ENCODE assay signal across 21 cellular contexts in the genomic region with DNA sequence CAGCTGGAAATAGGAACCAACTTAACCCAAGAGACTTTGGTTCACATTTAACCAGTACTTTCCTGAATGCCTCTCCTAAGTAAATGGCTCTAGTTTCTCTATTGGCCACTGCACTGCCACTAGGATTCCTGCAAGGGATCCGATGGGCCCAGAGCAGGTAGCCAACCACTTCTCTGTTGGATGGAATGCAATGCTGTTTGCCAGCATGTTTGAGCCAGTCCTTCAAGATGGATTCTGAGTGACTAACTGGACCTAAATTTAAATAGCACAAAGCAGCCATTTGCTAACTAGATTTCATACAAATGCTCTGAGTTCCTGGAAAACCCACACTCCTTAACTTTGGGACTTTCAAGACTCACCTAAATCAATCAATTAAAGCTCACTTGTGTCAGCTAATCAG. TPM values are rescaled to one million over a fixed set of nuclear protein-coding genes. Genes with fewer than 3 reads are reported as not detected.
DNase-seq lines count a peak whose midpoint lies in the region; ATAC-seq and TF ChIP-seq lines count a peak whose summit lies in the region.
"Had no signal": no experiment of that assay in that cellular context is flagged by ENCODE, and none has a peak within 500 bp of the region (broad histone marks: within the 10 kb centered on the region; RNA-seq: fewer than 3 reads in every experiment).

No MANE protein-coding gene starts in this region.

- TF ChIP-seq POLR2A in IMR-90 (IDR thresholded peaks at IDR 0.05; ENCODE audit: low read depth, low read length) = no peak

- no peak overlapping the region for H2BK15ac ChIP-seq in IMR-90 (ENCODE audit: low read depth, low read length)

- in situ Hi-C loops in IMR-90 (cut with MboI; ENCODE audit: low sequenced_read_pairs) = no loop called here

- no peaks in the 10 kb centered on the region for H3K4me1 ChIP-seq in IMR-90 (ENCODE audit: control insufficient read depth, insufficient read depth, low read length)
- H3K4me1 ChIP-seq: BE2C had no signal

- DNase-seq in activated naive CD4-positive, alpha-beta T cell treated with anti-CD3 and anti-CD28 coated beads for 36 hours = no peak
- no peak for DNase-seq in activated naive CD4-positive, alpha-beta T cell treated with anti-CD3 and anti-CD28 coated beads, Interleukin-2, amount 50 U/mL, for 72 hours (ENCODE audit: low spot score in 2 of 2)
- DNase-seq in IMR-90 = no peak
- DNase-seq in activated naive CD8-positive, alpha-beta T cell treated with anti-CD3 and anti-CD28 coated beads, Interleukin-2, amount 50 U/mL, for 24 hours = no peak
- no peak for DNase-seq in stimulated activated effector memory CD8-positive, alpha-beta T cell treated with anti-CD3 and anti-CD28 coated beads, Interleukin-12 subunit alpha, Interleukin-12 subunit beta, amount 100 ng/mL, for 72 hours (ENCODE audit: low spot score in 2 of 2)
- DNase-seq in NCI-H146 (lab: John Stamatoyannopoulos, UW) = no peak
- no peak for DNase-seq in NCI-H128 (lab: John Stamatoyannopoulos, UW; ENCODE audit: unreplicated experiment)
- DNase-seq in SK-N-DZ (ENCODE audit: low spot score) = no peak
- DNase-seq: ACHN; BE2C; DMS153; EL; KBM-7; NCI-H1694; NCI-H2107; NCI-H345; NCI-H526 treated with DMSO at 0.1 percent for 48 hours; NK-92 treated with Interleukin-12 subunit alpha and Interleukin-12 subunit beta, amount 100 ng/mL, for 24 hours; OCI-M1; RPMI8226 had no signal

- dilution Hi-C loops in IMR-90 (cut with HindIII; ENCODE audit: low sequenced_read_pairs, unreplicated experiment) = no loop called here

- no peak overlapping the region for H4K8ac ChIP-seq in IMR-90 (ENCODE audit: low read depth in 2 of 2, low read length in 2 of 2)

- peaks cover 3% of the 10 kb centered on the region; the same call in 1 of the 2 replicates for H3K9me1 ChIP-seq in IMR-90 (ENCODE audit: insufficient read depth, low read length)

- no peak overlapping the region for H3K9ac ChIP-seq in IMR-90 (ENCODE audit: low read depth, low read length)

- no peak overlapping the region for H2AK5ac ChIP-seq in IMR-90 (ENCODE audit: low read depth, low read length)

- CTCF ChIA-PET in activated naive CD4-positive, alpha-beta T cell treated with anti-CD3 and anti-CD28 coated beads for 36 hours (lab: Charles Lee) = interaction anchor here (0.8 to 1.1 kb wide), 2 partner anchors 25 to 211 kb away, joined by 3 read pairs; no protein-coding TSS in a partner anchor
- CTCF ChIA-PET in IMR-90 (lab: Yijun Ruan, JAX) = no interaction called here

- H3K4me3 Mint-ChIP-seq in activated naive CD4-positive, alpha-beta T cell treated with anti-CD3 and anti-CD28 coated beads for 36 hours = no peak overlapping the region
- H3K4me3 Mint-ChIP-seq in activated naive CD8-positive, alpha-beta T cell treated with anti-CD3 and anti-CD28 coated beads, Interleukin-2, amount 50 U/mL, for 24 hours = no peak overlapping the region
- no peak overlapping the region for H3K4me3 Mint-ChIP-seq in stimulated activated effector memory CD8-positive, alpha-beta T cell treated with anti-CD3 and anti-CD28 coated beads, Interleukin-12 subunit alpha, Interleukin-12 subunit beta, amount 100 ng/mL, for 72 hours

- no peak overlapping the region for H2BK20ac ChIP-seq in IMR-90 (ENCODE audit: low read depth, low read length)

- no peak overlapping the region for H2BK120ac ChIP-seq in IMR-90 (ENCODE audit: low read depth, low read length)

- intact Hi-C loops in activated naive CD4-positive, alpha-beta T cell treated with anti-CD3 and anti-CD28 coated beads for 36 hours (cut with micrococcal nuclease) = loop anchor here (10.0 kb wide), 2 partner anchors 555 to 665 kb away; partner anchors contain the start of gene GABARAPL1
- intact Hi-C loops in IMR-90 (cut with micrococcal nuclease) = no loop called here

- no peak overlapping the region for H3K4ac ChIP-seq in IMR-90 (ENCODE audit: low read depth, low read length)

- H3K27me3 ChIP-seq in IMR-90 (ENCODE audit: control insufficient read depth, insufficient read depth, low read length) = no peaks in the 10 kb centered on the region
- H3K27me3 ChIP-seq: BE2C had no signal

- H3K36me3 ChIP-seq in IMR-90 (ENCODE audit: control insufficient read depth, insufficient read depth, low read length) = peaks cover 20% of the 10 kb centered on the region

- POLR2A ChIA-PET in IMR-90 (lab: Charles Lee; ENCODE audit: unreplicated experiment) = no interaction called here

- no peaks in the 10 kb centered on the region for H4K20me1 ChIP-seq in IMR-90 (ENCODE audit: insufficient read depth, low read length)

- H2AK9ac ChIP-seq in IMR-90 (replicated peaks; ENCODE audit: low read depth, low read length, poor library complexity) = no peak overlapping the region

- BruUV-seq in IMR-90 (replicated peaks; lab: Mats Ljungman, UMichigan) = TSS peak; percentile 4

- no peak overlapping the region for H3K56ac ChIP-seq in IMR-90 (ENCODE audit: extremely low read depth, insufficient read depth, low read length)

- no peak overlapping the region for H2BK5ac ChIP-seq in IMR-90 (ENCODE audit: low read depth, low read length, poor library complexity, severe bottlenecking)

- H4K5ac ChIP-seq in IMR-90 (ENCODE audit: low read depth, low read length) = no peak overlapping the region

- no peaks in the 10 kb centered on the region for H3K79me1 ChIP-seq in IMR-90 (ENCODE audit: low read depth in 1 of 2, low read length in 2 of 2)

- H3K18ac ChIP-seq in IMR-90 (ENCODE audit: low read depth, low read length) = no peak overlapping the region

- H4K91ac ChIP-seq in IMR-90 (ENCODE audit: insufficient read depth, low read depth, low read length) = no peak overlapping the region

- H2AFZ ChIP-seq in IMR-90 (replicated peaks; ENCODE audit: low read length, poor library complexity) = no peak overlapping the region

- H3K27ac ChIP-seq in IMR-90 (ENCODE audit: insufficient read depth, low read length) = no peak overlapping the region
- H3K27ac ChIP-seq: HL-60 had no signal

- H3K4me2 ChIP-seq in IMR-90 (ENCODE audit: low read depth, low read length) = no peak overlapping the region

- H3K23ac ChIP-seq in IMR-90 (ENCODE audit: low read depth, low read length) = no peak overlapping the region

- no peak overlapping the region for H3K4me3 ChIP-seq in IMR-90 (ENCODE audit: insufficient read depth, low read depth, low read length)

- H3K27me3 Mint-ChIP-seq in activated naive CD4-positive, alpha-beta T cell treated with anti-CD3 and anti-CD28 coated beads for 36 hours (ENCODE audit: low read depth) = no peaks in the 10 kb centered on the region
- no peaks in the 10 kb centered on the region for H3K27me3 Mint-ChIP-seq in activated naive CD8-positive, alpha-beta T cell treated with anti-CD3 and anti-CD28 coated beads, Interleukin-2, amount 50 U/mL, for 24 hours

- WGBS in IMR-90 (ENCODE audit: extremely low coverage in 2 of 2, insufficient read length in 1 of 2), 2 experiments = no CpG with 5 or more reads among the region's 1 CpG

- ATAC-seq in activated naive CD4-positive, alpha-beta T cell treated with anti-CD3 and anti-CD28 coated beads, Interleukin-2, amount 50 U/mL, for 72 hours = no peak
- no peak for ATAC-seq in IMR-90 (ENCODE audit: low read depth)
- ATAC-seq in activated naive CD8-positive, alpha-beta T cell treated with anti-CD3 and anti-CD28 coated beads, Interleukin-2, amount 50 U/mL, for 24 hours = no peak
- no peak for ATAC-seq in stimulated activated effector memory CD8-positive, alpha-beta T cell treated with anti-CD3 and anti-CD28 coated beads, Interleukin-12 subunit alpha, Interleukin-12 subunit beta, amount 100 ng/mL, for 72 hours

- H3K9me3 ChIP-seq in IMR-90 (ENCODE audit: control insufficient read depth, insufficient read depth, low read length) = no peaks in the 10 kb centered on the region
- H3K9me3 ChIP-seq: BE2C had no signal

- no peak for TF ChIP-seq RAD21 in IMR-90 (IDR thresholded peaks at IDR 0.05; ENCODE audit: low read length)

- H3K14ac ChIP-seq in IMR-90 (replicated peaks; ENCODE audit: low read depth, low read length) = no peak overlapping the region

- H3K36me3 Mint-ChIP-seq in activated naive CD4-positive, alpha-beta T cell treated with anti-CD3 and anti-CD28 coated beads for 36 hours (ENCODE audit: low read depth) = peaks cover 91% of the 10 kb centered on the region
- H3K36me3 Mint-ChIP-seq in activated naive CD4-positive, alpha-beta T cell treated with anti-CD3 and anti-CD28 coated beads, Interleukin-2, amount 50 U/mL, for 72 hours = peaks cover 82 to 97% of the 10 kb centered on the region in 2 donors
- peaks cover 88% of the 10 kb centered on the region for H3K36me3 Mint-ChIP-seq in activated naive CD8-positive, alpha-beta T cell treated with anti-CD3 and anti-CD28 coated beads, Interleukin-2, amount 50 U/mL, for 24 hours (ENCODE audit: low read depth)
- peaks cover 100% of the 10 kb centered on the region for H3K36me3 Mint-ChIP-seq in stimulated activated effector memory CD8-positive, alpha-beta T cell treated with anti-CD3 and anti-CD28 coated beads, Interleukin-12 subunit alpha, Interleukin-12 subunit beta, amount 100 ng/mL, for 72 hours

- H3K9me3 Mint-ChIP-seq in activated naive CD4-positive, alpha-beta T cell treated with anti-CD3 and anti-CD28 coated beads for 36 hours = peaks cover 18% of the 10 kb centered on the region
- peaks cover 3 to 14% of the 10 kb centered on the region in 2 donors for H3K9me3 Mint-ChIP-seq in activated naive CD4-positive, alpha-beta T cell treated with anti-CD3 and anti-CD28 coated beads, Interleukin-2, amount 50 U/mL, for 72 hours
- peaks cover 21% of the 10 kb centered on the region for H3K9me3 Mint-ChIP-seq in activated naive CD8-positive, alpha-beta T cell treated with anti-CD3 and anti-CD28 coated beads, Interleukin-2, amount 50 U/mL, for 24 hours
- peaks cover 3% of the 10 kb centered on the region for H3K9me3 Mint-ChIP-seq in stimulated activated effector memory CD8-positive, alpha-beta T cell treated with anti-CD3 and anti-CD28 coated beads, Interleukin-12 subunit alpha, Interleukin-12 subunit beta, amount 100 ng/mL, for 72 hours

- peaks cover 95% of the 10 kb centered on the region for H3K4me1 Mint-ChIP-seq in activated naive CD4-positive, alpha-beta T cell treated with anti-CD3 and anti-CD28 coated beads for 36 hours (ENCODE audit: low read depth)
- H3K4me1 Mint-ChIP-seq in activated naive CD8-positive, alpha-beta T cell treated with anti-CD3 and anti-CD28 coated beads, Interleukin-2, amount 50 U/mL, for 24 hours = peaks cover 95% of the 10 kb centered on the region
- peaks cover 59% of the 10 kb centered on the region for H3K4me1 Mint-ChIP-seq in stimulated activated effector memory CD8-positive, alpha-beta T cell treated with anti-CD3 and anti-CD28 coated beads, Interleukin-12 subunit alpha, Interleukin-12 subunit beta, amount 100 ng/mL, for 72 hours

- no peak for TF ChIP-seq CTCF in IMR-90 (conservative IDR thresholded peaks at IDR 0.05; ENCODE audit: low read depth, low read length)

- peak overlapping the region; percentile 86 for H3K27ac Mint-ChIP-seq in activated naive CD4-positive, alpha-beta T cell treated with anti-CD3 and anti-CD28 coated beads for 36 hours
- peak overlapping the region in 1 of 2 donors; percentile 82 for H3K27ac Mint-ChIP-seq in activated naive CD4-positive, alpha-beta T cell treated with anti-CD3 and anti-CD28 coated beads, Interleukin-2, amount 50 U/mL, for 72 hours
- peak overlapping the region; percentile 67 for H3K27ac Mint-ChIP-seq in activated naive CD8-positive, alpha-beta T cell treated with anti-CD3 and anti-CD28 coated beads, Interleukin-2, amount 50 U/mL, for 24 hours
- peak overlapping the region; percentile 71 for H3K27ac Mint-ChIP-seq in stimulated activated effector memory CD8-positive, alpha-beta T cell treated with anti-CD3 and anti-CD28 coated beads, Interleukin-12 subunit alpha, Interleukin-12 subunit beta, amount 100 ng/mL, for 72 hours

RNA-seq across cellular contexts. Expression of gene CLEC2D, which starts 9.5 kb away (rescaled TPM):
- total RNA-seq in activated naive CD4-positive, alpha-beta T cell treated with anti-CD3 and anti-CD28 coated beads for 36 hours = 100 to 1,000 TPM; 176 to 184 TPM
- 100 to 1,000 TPM; 182 to 270 TPM for total RNA-seq in activated naive CD4-positive, alpha-beta T cell treated with anti-CD3 and anti-CD28 coated beads, Interleukin-2, amount 50 U/mL, for 72 hours
- 0.72 and 1.1 TPM in 2 replicates for total RNA-seq in IMR-90 (2012; rRNA removed)
- polyA plus RNA-seq in IMR-90 (2012; rRNA removed) = 0.80 and 1.2 TPM in 2 replicates
- 0.05 and 0.08 TPM in 2 replicates for polyA plus RNA-seq in IMR-90 (2012; cell fraction: cytosol; rRNA removed)
- polyA plus RNA-seq in IMR-90 (2012; cell fraction: nucleus; rRNA removed; ENCODE audit: low replicate concordance) = 2.3 and 18.8 TPM in 2 replicates
- 2.6 and 5.3 TPM in 2 replicates for polyA plus RNA-seq in SK-N-DZ (2014; cell fraction: cytosol; rRNA removed)
- polyA plus RNA-seq in SK-N-DZ (2014; cell fraction: nucleus; rRNA removed) = 29.4 and 33.2 TPM in 2 replicates

RNA-seq across cellular contexts. Expression of gene KLRB1, which starts 52.3 kb away (rescaled TPM):
- under 1 TPM in 1 of 2 experiments, not detected in 1; 0.25 TPM for total RNA-seq in activated naive CD4-positive, alpha-beta T cell treated with anti-CD3 and anti-CD28 coated beads for 36 hours
- under 1 TPM in 1 of 2 donors, not detected in 1; 0.46 TPM for total RNA-seq in activated naive CD4-positive, alpha-beta T cell treated with anti-CD3 and anti-CD28 coated beads, Interleukin-2, amount 50 U/mL, for 72 hours
- not detected in 2 replicates for total RNA-seq in IMR-90 (2012; rRNA removed)
- polyA plus RNA-seq in IMR-90 (2012; rRNA removed) = not detected in 2 replicates
- not detected in 2 replicates for polyA plus RNA-seq in IMR-90 (2012; cell fraction: cytosol; rRNA removed)
- not detected in 2 replicates for polyA plus RNA-seq in IMR-90 (2012; cell fraction: nucleus; rRNA removed; ENCODE audit: low replicate concordance)
- polyA plus RNA-seq in SK-N-DZ (2014; cell fraction: cytosol; rRNA removed) = not detected in 2 replicates
- polyA plus RNA-seq in SK-N-DZ (2014; cell fraction: nucleus; rRNA removed) = not detected in 2 replicates

Comparison
In these comparisons a context has a peak if more than half of its experiments do, and no peak if none do; other contexts are left out.
1. RNA of gene CLEC2D, which starts 9.5 kb away (total RNA-seq): 182 to 270 TPM in activated naive CD4-positive, alpha-beta T cell treated with anti-CD3 and anti-CD28 coated beads, Interleukin-2, amount 50 U/mL, for 72 hours and 176 to 184 TPM in activated naive CD4-positive, alpha-beta T cell treated with anti-CD3 and anti-CD28 coated beads for 36 hours; 0.72 to 1.1 TPM in IMR-90; every median in the first group is over 10 times any median in the second.